Comparison of ENCODE assay signal across 1 cellular context in genomic region chr14:22892488-22892887, GRCh38.
TF ChIP-seq lines count a peak whose summit lies in the region.

No MANE protein-coding gene starts in this region.

TF ChIP-seq in IMR-90, 13 proteins besides CTCF, POLR2A, EP300 and RAD21 (continued from another document):
- TF ChIP-seq USF2 (IDR thresholded peaks at IDR 0.05; ENCODE audit: low read depth, low read length): no peak
- no peak for TF ChIP-seq BHLHE40 (IDR thresholded peaks at IDR 0.05; ENCODE audit: low read depth, low read length)
- TF ChIP-seq SMC3 (IDR thresholded peaks at IDR 0.05; ENCODE audit: low read depth, low read length): no peak
- TF ChIP-seq RFX5 (IDR thresholded peaks at IDR 0.05; ENCODE audit: low read depth, low read length): no peak
- no peak for TF ChIP-seq ELK1 (IDR thresholded peaks at IDR 0.05; ENCODE audit: borderline replicate concordance, low read depth, low read length)
- no peak for TF ChIP-seq FOS (IDR thresholded peaks at IDR 0.05; ENCODE audit: low read depth, low read length)
